Comparison of ENCODE assay signal across 22 cellular contexts in the genomic region with DNA sequence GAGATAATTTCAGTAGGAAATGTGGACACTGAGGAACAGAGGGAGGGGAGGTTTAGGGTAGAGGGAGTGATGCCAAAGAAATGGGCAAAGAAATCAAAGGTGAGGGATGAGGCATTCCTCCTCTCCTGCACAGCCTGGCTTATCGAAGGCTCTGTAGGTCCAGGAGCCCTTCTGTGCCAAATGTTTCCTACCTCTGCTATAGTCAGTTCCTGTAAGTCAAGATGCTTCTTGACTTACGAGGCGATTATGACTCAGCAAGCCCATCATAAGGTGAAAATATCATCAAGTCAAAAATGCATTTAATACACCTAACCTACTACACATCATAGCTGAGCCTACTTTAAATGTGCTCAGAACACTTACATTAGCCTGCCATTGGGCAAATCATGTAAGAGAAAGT. TPM values are rescaled to one million over a fixed set of nuclear protein-coding genes. Genes with fewer than 3 reads are reported as not detected.
DNase-seq lines count a peak whose midpoint lies in the region; ATAC-seq, FAIRE-seq and TF ChIP-seq lines count a peak whose summit lies in the region.
"Had no signal": no experiment of that assay in that cellular context is flagged by ENCODE, and none has a peak within 500 bp of the region (broad histone marks: within the 10 kb centered on the region; RNA-seq: fewer than 3 reads in every experiment).

No MANE protein-coding gene starts in this region.

- no peak for FAIRE-seq in keratinocyte (lab: Jason Lieb, UNC)
- FAIRE-seq: A204.1, G401.6, GM12892 had no signal

- no peaks in the 10 kb centered on the region for H3K4me1 Mint-ChIP-seq in MCF 10A (ENCODE audit: insufficient read depth, unreplicated experiment)
- H3K4me1 Mint-ChIP-seq in activated naive CD4-positive, alpha-beta T cell treated with anti-CD3 and anti-CD28 coated beads for 36 hours (ENCODE audit: low read depth) = no peaks in the 10 kb centered on the region
- H3K4me1 Mint-ChIP-seq: CD4-positive, CD25-positive, alpha-beta regulatory T cell; H9 had no signal

- peak; percentile 54 for ATAC-seq in omental fat pad (ENCODE audit: low FRiP score)
- no peak for ATAC-seq in HG02870 (IDR thresholded peaks at IDR 0.05; ENCODE audit: unreplicated experiment)
- ATAC-seq: CD8-positive, alpha-beta T cell had no signal

- no peaks in the 10 kb centered on the region for H3K9me1 ChIP-seq in keratinocyte (ENCODE audit: control insufficient read depth, extremely low read depth, insufficient read depth, low read length)

- H3K36me3 Mint-ChIP-seq in MCF 10A (ENCODE audit: insufficient read depth, unreplicated experiment) = no peaks in the 10 kb centered on the region
- no peaks in the 10 kb centered on the region for H3K36me3 Mint-ChIP-seq in activated naive CD4-positive, alpha-beta T cell treated with anti-CD3 and anti-CD28 coated beads for 36 hours (ENCODE audit: low read depth)
- H3K36me3 Mint-ChIP-seq: CD4-positive, CD25-positive, alpha-beta regulatory T cell; CD8-positive, alpha-beta T cell had no signal

- H3K27ac ChIP-seq in breast epithelium (no peak overlapping the region), epithelial cell of prostate (no peak overlapping the region), keratinocyte (ENCODE audit: control insufficient read depth, insufficient read depth, low read length) (no peak overlapping the region)
- H3K27ac ChIP-seq: 22Rv1, BLaER1, C4-2B had no signal

- H3K4me3 ChIP-seq in breast epithelium (no peak overlapping the region), keratinocyte (ENCODE audit: control insufficient read depth in 2 of 3, extremely low read depth in 1 of 3, insufficient read depth in 2 of 3, low read depth in 1 of 3, low read length in 3 of 3) (no peak overlapping the region)
- H3K4me3 ChIP-seq: BLaER1 had no signal

- H4K20me1 ChIP-seq in keratinocyte (ENCODE audit: control insufficient read depth, extremely low read depth, insufficient read depth, low read length) = no peaks in the 10 kb centered on the region
- H4K20me1 ChIP-seq: BLaER1 had no signal

- CTCF ChIA-PET in MCF 10A (lab: Yijun Ruan, JAX) = no interaction called here
- CTCF ChIA-PET in activated naive CD4-positive, alpha-beta T cell treated with anti-CD3 and anti-CD28 coated beads for 36 hours (lab: Charles Lee) = no interaction called here

- no peak for TF ChIP-seq POLR2A in breast epithelium (IDR thresholded peaks at IDR 0.05)

- H3K4me1 ChIP-seq in breast epithelium (no peaks in the 10 kb centered on the region), keratinocyte (ENCODE audit: control insufficient read depth, extremely low read depth, insufficient read depth, low read length) (no peaks in the 10 kb centered on the region)
- H3K4me1 ChIP-seq: BLaER1, Caco-2 had no signal

- BruUV-seq in MCF 10A (replicated peaks; lab: Mats Ljungman, UMichigan) = no TSS peak

- H3K27me3 Mint-ChIP-seq in MCF 10A (ENCODE audit: insufficient read depth, unreplicated experiment) = no peaks in the 10 kb centered on the region
- no peaks in the 10 kb centered on the region for H3K27me3 Mint-ChIP-seq in activated naive CD4-positive, alpha-beta T cell treated with anti-CD3 and anti-CD28 coated beads for 36 hours (ENCODE audit: low read depth)
- H3K27me3 Mint-ChIP-seq: B cell; CD4-positive, CD25-positive, alpha-beta regulatory T cell had no signal

- H3K9me3 Mint-ChIP-seq in MCF 10A (ENCODE audit: unreplicated experiment) = no peaks in the 10 kb centered on the region
- H3K9me3 Mint-ChIP-seq in activated naive CD4-positive, alpha-beta T cell treated with anti-CD3 and anti-CD28 coated beads for 36 hours = no peaks in the 10 kb centered on the region
- H3K9me3 Mint-ChIP-seq: CD8-positive, alpha-beta T cell; H9; HFFc6 had no signal

- no peak overlapping the region for H2AFZ ChIP-seq in keratinocyte (ENCODE audit: control insufficient read depth, low read length)

- H3K9me3 ChIP-seq in breast epithelium = no peaks in the 10 kb centered on the region
- H3K9me3 ChIP-seq in keratinocyte (ENCODE audit: control insufficient read depth, low read depth, low read length) = no peaks in the 10 kb centered on the region
- H3K9me3 ChIP-seq: BLaER1, Caco-2 had no signal

- no peak overlapping the region for H3K9ac ChIP-seq in keratinocyte (ENCODE audit: control insufficient read depth, extremely low read depth, insufficient read depth, low read length)
- H3K9ac ChIP-seq: BLaER1 had no signal

- no peaks in the 10 kb centered on the region for H3K79me2 ChIP-seq in keratinocyte (ENCODE audit: control insufficient read depth, insufficient read depth, low read length)

- H3K27me3 ChIP-seq in breast epithelium = no peaks in the 10 kb centered on the region
- H3K27me3 ChIP-seq in keratinocyte (ENCODE audit: control insufficient read depth, extremely low read depth, insufficient read depth, low read length) = no peaks in the 10 kb centered on the region
- H3K27me3 ChIP-seq: BLaER1 had no signal

- intact Hi-C loops in MCF 10A (cut with micrococcal nuclease) (loop anchor here (5.0 kb wide), 1 partner anchor 332 kb away; no protein-coding TSS in a partner anchor), breast epithelium (cut with DNase I; ENCODE audit: low total_unique reads) (no loop called here)
- intact Hi-C loops in activated naive CD4-positive, alpha-beta T cell treated with anti-CD3 and anti-CD28 coated beads for 36 hours (cut with micrococcal nuclease) = no loop called here

- no peaks in the 10 kb centered on the region for H3K36me3 ChIP-seq in breast epithelium
- no peaks in the 10 kb centered on the region for H3K36me3 ChIP-seq in keratinocyte (ENCODE audit: control insufficient read depth in 2 of 2, extremely low read depth in 1 of 2, insufficient read depth in 2 of 2, low read length in 2 of 2)
- H3K36me3 ChIP-seq: BLaER1 had no signal

- POLR2A ChIA-PET in MCF 10A (lab: Yijun Ruan, JAX) = no interaction called here

- DNase-seq in MCF 10A (ENCODE audit: unreplicated experiment) (peak; percentile 9), breast epithelium (ENCODE audit: low spot score in 2 of 2) (no peak), epithelial cell of prostate (ENCODE audit: low read depth, low spot score) (peak; percentile 43), keratinocyte (ENCODE audit: low read depth, low spot score) (peak; percentile 25), omental fat pad (ENCODE audit: low spot score) (no peak)
- DNase-seq in activated naive CD4-positive, alpha-beta T cell treated with anti-CD3 and anti-CD28 coated beads for 36 hours = no peak
- DNase-seq in activated T-cell treated with anti-CD3 and anti-CD28 coated beads, Interleukin-2, amount 50 U/mL, for 1 hour = no peak
- DNase-seq: Caco-2; CD4-positive, CD25-positive, alpha-beta regulatory T cell; CD8-positive, alpha-beta T cell; DMS153; DND-41; H9; HFFc6 had no signal

- TF ChIP-seq CTCF in MCF 10A (IDR thresholded peaks at IDR 0.05; ENCODE audit: unreplicated experiment) (no peak), breast epithelium (IDR thresholded peaks at IDR 0.05) (no peak), keratinocyte (optimal IDR thresholded peaks at IDR 0.05 in 1 of 3, IDR thresholded peaks at IDR 0.05 in 1 of 3, conservative IDR thresholded peaks at IDR 0.05 in 1 of 3; ENCODE audit: extremely low read depth in 1 of 3, insufficient read depth in 2 of 3, low read length in 3 of 3) (no peak), omental fat pad (IDR thresholded peaks at IDR 0.05) (no peak)

- dilution Hi-C loops in keratinocyte (cut with MboI; ENCODE audit: extremely low pct_ligation_motif_present, low sequenced_read_pairs) = no loop called here

- no peak overlapping the region for H3K27ac Mint-ChIP-seq in MCF 10A (ENCODE audit: low read depth, unreplicated experiment)
- H3K27ac Mint-ChIP-seq in activated naive CD4-positive, alpha-beta T cell treated with anti-CD3 and anti-CD28 coated beads for 36 hours = no peak overlapping the region
- H3K27ac Mint-ChIP-seq: B cell; CD4-positive, CD25-positive, alpha-beta regulatory T cell; CD8-positive, alpha-beta T cell; H9; HFFc6 had no signal

- H3K4me2 ChIP-seq in keratinocyte (ENCODE audit: control insufficient read depth, extremely low read depth, insufficient read depth, low read depth, low read length) = no peak overlapping the region
- H3K4me2 ChIP-seq: BLaER1 had no signal

- no peak overlapping the region for H3K4me3 Mint-ChIP-seq in MCF 10A (ENCODE audit: unreplicated experiment)
- no peak overlapping the region for H3K4me3 Mint-ChIP-seq in activated naive CD4-positive, alpha-beta T cell treated with anti-CD3 and anti-CD28 coated beads for 36 hours
- H3K4me3 Mint-ChIP-seq: B cell; CD4-positive, CD25-positive, alpha-beta regulatory T cell; CD8-positive, alpha-beta T cell; H9; HFFc6 had no signal

RNA-seq across cellular contexts. Expression of gene ARHGAP24, which starts 60.0 kb away (rescaled TPM):
- total RNA-seq in MCF 10A (2022) = 2.6 and 3.2 TPM in 2 replicates
- total RNA-seq in breast epithelium = 10 to 100 TPM; 20.6 to 60.2 (median 37.2) TPM
- 0.56 to 1.1 TPM (median 0.87 TPM) in 3 replicates for polyA plus RNA-seq in keratinocyte
- 2.8 TPM for polyA plus RNA-seq in keratinocyte (2011; ENCODE audit: low read depth)
- polyA plus RNA-seq in keratinocyte (2011; cell fraction: cytosol; rRNA removed) = 0.60 and 0.61 TPM in 2 replicates
- polyA plus RNA-seq in keratinocyte (2011; cell fraction: nucleus; rRNA removed) = 1.0 and 1.7 TPM in 2 replicates
- 0.32 and 1.7 TPM in 2 replicates for polyA plus RNA-seq in keratinocyte (2012; ENCODE audit: low replicate concordance)
- polyA minus RNA-seq in keratinocyte = 0.66 to 5.3 TPM (median 4.1 TPM) in 3 replicates
- polyA minus RNA-seq in keratinocyte (2011; cell fraction: cytosol; rRNA and poly(A)+ RNA removed) = not detected
- 3.7 and 4.3 TPM in 2 replicates for polyA minus RNA-seq in keratinocyte (2011; cell fraction: nucleus; rRNA and poly(A)+ RNA removed)
- total RNA-seq in omental fat pad = 10 to 100 TPM; 42.3 to 57.2 (median 52.8) TPM
- total RNA-seq in activated naive CD4-positive, alpha-beta T cell treated with anti-CD3 and anti-CD28 coated beads for 36 hours = not detected
- total RNA-seq: CD4-positive, CD25-positive, alpha-beta regulatory T cell had no signal

Comparison
In these comparisons a context has a peak if more than half of its experiments do, and no peak if none do; other contexts are left out.
1. DNase-seq: peak in MCF 10A (single experiment), epithelial cell of prostate (single experiment) and keratinocyte (single experiment); none in breast epithelium (0 of 2), omental fat pad (single experiment), activated naive CD4-positive, alpha-beta T cell treated with anti-CD3 and anti-CD28 coated beads for 36 hours (single experiment) and activated T-cell treated with anti-CD3 and anti-CD28 coated beads, Interleukin-2, amount 50 U/mL, for 1 hour (single experiment).